Comparison of ENCODE assay signal across 9 cellular contexts in the genomic region with DNA sequence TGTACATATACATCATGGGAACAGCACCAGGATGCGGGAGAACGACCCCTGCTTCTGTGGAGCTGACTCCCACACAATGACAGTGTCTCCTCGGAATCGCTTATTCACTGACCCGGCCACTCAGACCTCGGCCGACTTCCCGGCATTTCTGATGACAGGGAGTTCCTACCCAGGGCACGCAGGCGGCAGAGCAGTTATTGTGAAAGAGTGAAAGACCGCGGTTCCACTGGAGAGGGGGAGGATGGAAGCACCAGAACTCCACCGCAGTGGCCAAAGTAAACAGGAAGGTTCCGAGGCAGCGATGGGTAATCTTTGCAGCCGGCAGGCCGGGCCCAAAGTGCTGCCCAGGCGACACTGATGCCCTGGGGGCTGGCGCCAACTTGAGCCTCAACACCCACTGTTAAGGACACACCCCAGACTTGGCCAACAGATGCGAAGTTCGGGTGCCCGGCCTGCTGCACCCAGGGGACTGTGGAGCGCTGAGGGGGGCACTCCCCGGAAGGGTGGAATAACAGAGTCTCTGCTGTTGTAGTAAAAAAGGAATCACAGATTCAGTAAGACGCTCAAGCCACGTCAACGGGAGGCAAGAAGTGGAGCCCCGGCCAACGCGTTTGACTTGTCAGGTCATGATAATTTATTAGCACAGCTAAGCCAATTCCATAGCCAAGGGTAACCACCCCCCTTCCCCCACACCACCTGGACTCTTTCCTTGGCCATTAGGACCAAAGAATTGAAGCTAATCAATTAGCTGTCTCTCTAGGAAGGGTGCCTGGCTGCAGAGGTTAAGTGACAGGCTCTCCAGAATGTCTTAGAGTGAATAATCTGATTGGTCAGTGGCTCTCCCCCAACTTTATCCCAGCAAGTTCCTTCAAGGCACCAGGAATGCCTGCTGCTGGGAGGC. TPM values are rescaled to one million over a fixed set of nuclear protein-coding genes. Genes with fewer than 3 reads are reported as not detected.
DNase-seq lines count a peak whose midpoint lies in the region; ATAC-seq and TF ChIP-seq lines count a peak whose summit lies in the region.
"Had no signal": no experiment of that assay in that cellular context is flagged by ENCODE, and none has a peak within 500 bp of the region (broad histone marks: within the 10 kb centered on the region; RNA-seq: fewer than 3 reads in every experiment).

No MANE protein-coding gene starts in this region.

- CTCF ChIA-PET in BJ (lab: Yijun Ruan, JAX), result interaction anchor here (1.4 kb wide), 1 partner anchor 55 kb away, joined by 5 read pairs; no protein-coding TSS in a partner anchor

- peak; percentile 62 for ATAC-seq in left lobe of liver
- no peak for ATAC-seq in HG03354 (IDR thresholded peaks at IDR 0.05; ENCODE audit: poor library complexity, severe bottlenecking, unreplicated experiment)
- ATAC-seq in HG02759 (IDR thresholded peaks at IDR 0.05; ENCODE audit: unreplicated experiment), result no peak

- H3K4me1 ChIP-seq in subcutaneous abdominal adipose tissue (ENCODE audit: control insufficient read depth in 5 of 5, insufficient read depth in 5 of 5, low read length in 5 of 5), result peaks cover 20 to 85% (median 84%) of the 10 kb centered on the region in 5 donors

- H3K9ac ChIP-seq in subcutaneous abdominal adipose tissue (ENCODE audit: low read length in 5 of 5), result peak overlapping the region in 3 of 5 donors; percentile 75 to 81 (median 78)

- H3K27ac ChIP-seq in subcutaneous abdominal adipose tissue (ENCODE audit: low read depth, low read length), result peak overlapping the region; percentile 88

- H3K36me3 ChIP-seq in BJ (ENCODE audit: control insufficient read depth, insufficient read depth, low read length) (peaks cover 14% of the 10 kb centered on the region), subcutaneous abdominal adipose tissue (ENCODE audit: control insufficient read depth in 5 of 5, insufficient read depth in 5 of 5, low read length in 5 of 5) (peaks cover 0 to 18% (median 16%) of the 10 kb centered on the region in 5 donors)

- POLR2A ChIA-PET in BJ (lab: Charles Lee), result no interaction called here

- H3K27me3 ChIP-seq in BJ (ENCODE audit: control insufficient read depth, insufficient read depth, low read length), result no peaks in the 10 kb centered on the region
- no peaks in the 10 kb centered on the region for H3K27me3 ChIP-seq in subcutaneous abdominal adipose tissue (ENCODE audit: control insufficient read depth in 5 of 5, insufficient read depth in 4 of 5, low read length in 5 of 5)

- peak overlapping the region; percentile 16 for H3K4me3 ChIP-seq in BJ (ENCODE audit: low read depth, low read length)
- peak overlapping the region; percentile 3 to 53 (median 42) for H3K4me3 ChIP-seq in subcutaneous abdominal adipose tissue (ENCODE audit: low read depth in 1 of 5, low read length in 5 of 5)

- no peak for TF ChIP-seq CTCF in BJ (IDR thresholded peaks at IDR 0.05; ENCODE audit: insufficient read depth, low read depth, low read length)

- DNase-seq in BJ (ENCODE audit: low read depth) (peak; percentile 75), NCI-H2196 (lab: John Stamatoyannopoulos, UW; ENCODE audit: unreplicated experiment) (peak; percentile 68), cerebellar cortex (ENCODE audit: low spot score) (peak; percentile 44), left lobe of liver (ENCODE audit: low spot score) (peak; percentile 97), HuH-7.5 (ENCODE audit: low spot score) (no peak)
- DNase-seq: activated naive CD8-positive, alpha-beta T cell treated with anti-CD3 and anti-CD28 coated beads, Interleukin-2, amount 10 ng/mL, durations not matched to agents 7 days and 5 days had no signal

- H3K9me3 ChIP-seq in subcutaneous abdominal adipose tissue (ENCODE audit: control insufficient read depth in 5 of 5, low read length in 5 of 5), result no peaks in the 10 kb centered on the region

RNA-seq across cellular contexts. Expression of gene MLLT1, which starts 5.8 kb away (rescaled TPM):
- 19.0 and 28.1 TPM in 2 replicates for polyA plus RNA-seq in BJ (2011; rRNA removed)
- polyA minus RNA-seq in BJ (2011; rRNA and poly(A)+ RNA removed), result 25.7 and 27.5 TPM in 2 replicates
- 21.8 TPM for total RNA-seq in left lobe of liver

RNA-seq across cellular contexts. Expression of gene ACER1, which starts 59.5 kb away (rescaled TPM):
- polyA plus RNA-seq in BJ (2011; rRNA removed), result 0.05 and 0.10 TPM in 2 replicates
- not detected in 2 replicates for polyA minus RNA-seq in BJ (2011; rRNA and poly(A)+ RNA removed)
- 0.88 TPM for total RNA-seq in left lobe of liver
